ENCODE assay signal across 18 cellular contexts in genomic region chr4:7189066-7189465, GRCh38. TPM values are rescaled to one million over a fixed set of nuclear protein-coding genes. Genes with fewer than 3 reads are reported as not detected.
"Had no signal": no experiment of that assay in that cellular context is flagged by ENCODE, and none has a peak within 500 bp of the region (broad histone marks: within the 10 kb centered on the region; RNA-seq: fewer than 3 reads in every experiment).

No MANE protein-coding gene starts in this region.

- H3K36me3 Mint-ChIP-seq: activated naive CD8-positive, alpha-beta T cell; mesothelial cell of epicardium; stimulated activated memory B cell treated with anti-CD40 and anti-IgM and Interleukin-4, amounts not matched to agents 10 μg/mL and 1 μg/mL and 100 μg/mL, for 72 hours; WTC11 had no signal

- H3K4me1 Mint-ChIP-seq: activated CD4-positive, alpha-beta T cell treated with anti-CD3 and anti-CD28 coated beads for 36 hours; stimulated activated memory B cell treated with anti-CD40 and anti-IgM and Interleukin-4, amounts not matched to agents 10 μg/mL and 1 μg/mL and 100 μg/mL, for 72 hours had no signal

- H3K27me3 ChIP-seq: right lobe of liver had no signal

- H3K9me3 ChIP-seq: right lobe of liver, SK-N-SH, thoracic aorta had no signal

- H3K9me3 Mint-ChIP-seq: effector memory CD8-positive, alpha-beta T cell; mesothelial cell of epicardium; stimulated activated memory B cell treated with anti-CD40 and anti-IgM and Interleukin-4, amounts not matched to agents 10 μg/mL and 1 μg/mL and 100 μg/mL, for 72 hours had no signal

- H3K4me3 Mint-ChIP-seq: activated CD4-positive, alpha-beta T cell treated with anti-CD3 and anti-CD28 coated beads for 36 hours; activated naive CD8-positive, alpha-beta T cell; effector memory CD8-positive, alpha-beta T cell; mesothelial cell of epicardium; stimulated activated memory B cell treated with anti-CD40 and anti-IgM and Interleukin-4, amounts not matched to agents 10 μg/mL and 1 μg/mL and 100 μg/mL, for 72 hours; WTC11 had no signal

- H3K27ac ChIP-seq: right lobe of liver, thoracic aorta had no signal

- H3K27ac Mint-ChIP-seq: activated CD4-positive, alpha-beta T cell treated with anti-CD3 and anti-CD28 coated beads for 36 hours; activated naive CD8-positive, alpha-beta T cell; effector memory CD8-positive, alpha-beta T cell; mesothelial cell of epicardium; stimulated activated memory B cell treated with anti-CD40 and anti-IgM and Interleukin-4, amounts not matched to agents 10 μg/mL and 1 μg/mL and 100 μg/mL, for 72 hours; WTC11 had no signal

- ATAC-seq: effector memory CD8-positive, alpha-beta T cell; left cardiac atrium; stimulated activated memory B cell treated with anti-CD40 and anti-IgM and Interleukin-4, amounts not matched to agents 10 μg/mL and 1 μg/mL and 100 μg/mL, for 72 hours; WTC11 had no signal

- H3K4me3 ChIP-seq: lung, right lobe of liver, smooth muscle cell, thoracic aorta had no signal

- H3K36me3 ChIP-seq: right lobe of liver, thoracic aorta had no signal

- DNase-seq: activated CD4-positive, alpha-beta T cell treated with anti-CD3 and anti-CD28 coated beads for 36 hours; activated CD4-positive, alpha-beta T cell treated with anti-CD3 and anti-CD28 coated beads, Interleukin-2, amount 50 U/mL, for 48 hours; activated gamma-delta T cell; amniotic stem cell; dermis blood vessel endothelial cell; effector memory CD8-positive, alpha-beta T cell; left cardiac atrium; SK-N-SH; stimulated activated CD4-positive, alpha-beta T cell treated with anti-CD3 and anti-CD28 coated beads, Interleukin-4, amount 100 ng/mL, for 24 hours had no signal

RNA-seq across cellular contexts. Expression of gene SORCS2, which starts 3.3 kb away (rescaled TPM):
- total RNA-seq: pulmonary artery endothelial cell had no signal
